ENCODE assay signal across 9 cellular contexts in the genomic region with DNA sequence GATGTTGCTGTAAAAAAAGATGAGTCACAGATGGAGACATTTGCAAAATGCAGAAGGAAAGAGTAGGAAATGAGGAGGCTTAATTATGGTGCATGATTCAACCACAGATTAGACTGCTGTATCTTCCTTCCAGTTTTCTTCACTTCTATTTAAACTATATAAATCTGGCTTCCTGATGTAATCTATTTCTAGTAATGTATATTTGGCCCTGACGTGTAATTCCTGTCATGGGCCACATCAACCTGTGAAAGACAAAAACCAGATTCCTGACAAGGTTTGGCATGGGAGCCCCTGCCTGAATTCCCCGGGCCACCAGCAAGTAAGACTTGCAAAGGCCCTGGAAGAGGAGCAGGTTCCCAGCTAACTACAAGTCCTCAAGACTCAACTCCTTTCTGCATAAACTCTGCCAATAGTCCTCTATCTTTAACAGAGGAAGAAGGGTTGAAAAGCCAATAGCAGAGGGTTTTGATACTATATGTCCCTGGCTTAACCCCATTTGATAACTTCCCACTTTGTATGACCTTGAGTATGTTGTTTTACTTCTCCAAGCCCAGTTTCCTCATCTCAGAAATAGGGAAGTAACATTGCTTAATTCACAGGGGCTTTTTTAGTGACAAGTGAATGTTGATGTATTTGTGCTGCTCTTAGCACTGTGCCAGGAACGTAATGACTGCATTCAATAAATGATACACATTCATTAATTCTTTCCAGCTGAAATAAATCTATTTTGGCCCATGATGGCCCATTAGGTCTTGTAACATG.
DNase-seq lines count a peak whose midpoint lies in the region; ATAC-seq and TF ChIP-seq lines count a peak whose summit lies in the region.
"Had no signal": no experiment of that assay in that cellular context is flagged by ENCODE, and none has a peak within 500 bp of the region (broad histone marks: within the 10 kb centered on the region; RNA-seq: fewer than 3 reads in every experiment).

No MANE protein-coding gene starts in this region.

- H3K56ac ChIP-seq in H9 (ENCODE audit: insufficient read length, low read depth, low read length) = no peak overlapping the region

- no peak overlapping the region for H3K27ac ChIP-seq in H9 (ENCODE audit: insufficient read length, low read depth, low read length)

- no peaks in the 10 kb centered on the region for H3K4me1 ChIP-seq in H9 (ENCODE audit: insufficient read depth, low read length)

- H2BK12ac ChIP-seq in H9 (ENCODE audit: insufficient read length, low read depth, low read length) = no peak overlapping the region

- H3K23me2 ChIP-seq in H9 (ENCODE audit: insufficient read length, low read depth, low read length, poor library complexity, severe bottlenecking) = no peaks in the 10 kb centered on the region

- H3K79me2 ChIP-seq in H9 (ENCODE audit: insufficient read depth, low read length) = no peaks in the 10 kb centered on the region

- no peak overlapping the region for H3K4me2 ChIP-seq in H9 (ENCODE audit: insufficient read depth, insufficient read length, low read length)

- no peak overlapping the region for H2AFZ ChIP-seq in H9 (ENCODE audit: low read length)

- H3K36me3 Mint-ChIP-seq in T-helper 17 cell (ENCODE audit: low read depth) (no peaks in the 10 kb centered on the region), H9 (ENCODE audit: insufficient read depth in 1 of 3, low read depth in 3 of 3) (no peaks in the 10 kb centered on the region; a peak in 1 of 7 replicates)
- H3K36me3 Mint-ChIP-seq in stimulated activated naive B cell treated with anti-CD40 and anti-IgM and Interleukin-4, amounts not matched to agents 10 μg/mL and 1 μg/mL and 100 μg/mL, for 72 hours = no peaks in the 10 kb centered on the region

- H3K18ac ChIP-seq in H9 (ENCODE audit: insufficient read length, low read depth, low read length) = no peak overlapping the region

- H3K9me3 Mint-ChIP-seq in stimulated activated naive B cell treated with anti-CD40 and anti-IgM and Interleukin-4, amounts not matched to agents 10 μg/mL and 1 μg/mL and 100 μg/mL, for 72 hours = peaks cover 0 to 4% of the 10 kb centered on the region in 2 donors
- H3K9me3 Mint-ChIP-seq in H9 = no peaks in the 10 kb centered on the region; a peak in 1 of 5 replicates
- H3K9me3 Mint-ChIP-seq: nephron had no signal

- H3K4ac ChIP-seq in H9 (ENCODE audit: low read depth, low read length) = no peak overlapping the region

- no peak overlapping the region for H3K14ac ChIP-seq in H9 (ENCODE audit: insufficient read depth, low read length)

- H2BK20ac ChIP-seq in H9 (ENCODE audit: low read depth, low read length, poor library complexity, severe bottlenecking) = no peak overlapping the region

- H2BK5ac ChIP-seq in H9 (ENCODE audit: insufficient read length, low read length) = no peak overlapping the region

- H4K5ac ChIP-seq in H9 (ENCODE audit: insufficient read length, low read depth, low read length) = no peak overlapping the region

- H2BK120ac ChIP-seq in H9 (ENCODE audit: low read depth, low read length, poor library complexity, severe bottlenecking) = no peak overlapping the region

- no peak overlapping the region for H4K8ac ChIP-seq in H9 (replicated peaks; ENCODE audit: insufficient read length, low read depth, low read length)

- no peak overlapping the region for H3K4me3 Mint-ChIP-seq in T-helper 17 cell
- no peak overlapping the region for H3K4me3 Mint-ChIP-seq in stimulated activated naive B cell treated with anti-CD40 and anti-IgM and Interleukin-4, amounts not matched to agents 10 μg/mL and 1 μg/mL and 100 μg/mL, for 72 hours
- no peak overlapping the region for H3K4me3 Mint-ChIP-seq in H9
- H3K4me3 Mint-ChIP-seq: nephron had no signal

- H2BK15ac ChIP-seq in H9 (ENCODE audit: low read depth, low read length) = no peak overlapping the region

- in situ Hi-C loops in KBM-7 (cut with MboI; ENCODE audit: low pct_unique_long_range_greater_than_20kb, low sequenced_read_pairs) = no loop called here

- H4K91ac ChIP-seq in H9 (ENCODE audit: insufficient read length, low read depth, low read length) = no peak overlapping the region

- no peak overlapping the region for H3K9ac ChIP-seq in H9 (ENCODE audit: extremely low read depth, insufficient read length, low read length)

- H3K4me1 Mint-ChIP-seq in T-helper 17 cell = no peaks in the 10 kb centered on the region
- H3K4me1 Mint-ChIP-seq in stimulated activated naive B cell treated with anti-CD40 and anti-IgM and Interleukin-4, amounts not matched to agents 10 μg/mL and 1 μg/mL and 100 μg/mL, for 72 hours = peaks cover 3 to 14% of the 10 kb centered on the region in 2 donors
- peaks cover 3 to 8% of the 10 kb centered on the region in 2 experiments; a peak in 3 of 4 replicates for H3K4me1 Mint-ChIP-seq in H9

- H3K27ac Mint-ChIP-seq in T-helper 17 cell (no peak overlapping the region), H9 (no peak overlapping the region)
- H3K27ac Mint-ChIP-seq in stimulated activated naive B cell treated with anti-CD40 and anti-IgM and Interleukin-4, amounts not matched to agents 10 μg/mL and 1 μg/mL and 100 μg/mL, for 72 hours = no peak overlapping the region
- H3K27ac Mint-ChIP-seq: nephron had no signal

- ATAC-seq in T-helper 17 cell = peak; percentile 37
- peak; percentile 72 to 80 for ATAC-seq in stimulated activated naive B cell treated with anti-CD40 and anti-IgM and Interleukin-4, amounts not matched to agents 10 μg/mL and 1 μg/mL and 100 μg/mL, for 72 hours (replicated peaks)
- no peak for ATAC-seq in GM18502 (IDR thresholded peaks at IDR 0.05; ENCODE audit: poor library complexity, unreplicated experiment)

- no peak overlapping the region for H3K23ac ChIP-seq in H9 (ENCODE audit: insufficient read length, low read depth, low read length)

- intact Hi-C loops in posterior vena cava (cut with DNase I) = no loop called here

- no peak overlapping the region for H2AK5ac ChIP-seq in H9 (ENCODE audit: insufficient read length, low read length)

- H3K27me3 Mint-ChIP-seq in T-helper 17 cell (no peaks in the 10 kb centered on the region), H9 (ENCODE audit: low read depth) (no peaks in the 10 kb centered on the region; the same call in 1 of the 2 replicates)
- H3K27me3 Mint-ChIP-seq in stimulated activated naive B cell treated with anti-CD40 and anti-IgM and Interleukin-4, amounts not matched to agents 10 μg/mL and 1 μg/mL and 100 μg/mL, for 72 hours = no peaks in the 10 kb centered on the region

- no peak for TF ChIP-seq CTCF in H9 (conservative IDR thresholded peaks at IDR 0.05)

- H3K79me1 ChIP-seq in H9 (ENCODE audit: insufficient read depth, low read depth, low read length, poor library complexity, severe bottlenecking) = no peaks in the 10 kb centered on the region

- H3K9me3 ChIP-seq in T-helper 17 cell (ENCODE audit: control insufficient read depth, low read length, poor library complexity, severe bottlenecking) = no peaks in the 10 kb centered on the region
- no peaks in the 10 kb centered on the region for H3K9me3 ChIP-seq in H9 (ENCODE audit: control insufficient read depth, low read depth, low read length)

- H3K27me3 ChIP-seq in H9 (ENCODE audit: insufficient read depth, low read length) = no peaks in the 10 kb centered on the region

- H4K20me1 ChIP-seq in H9 (ENCODE audit: control insufficient read depth, insufficient read depth, insufficient read length) = no peaks in the 10 kb centered on the region

- WGBS in H9 (ENCODE audit: extremely low coverage, insufficient read length, low lambda C conversion rate) = no CpG with 5 or more reads among the region's 3 CpGs

- H3T11ph ChIP-seq in H9 (ENCODE audit: low read length) = no peak overlapping the region

- DNase-seq in KBM-7 (peak; percentile 89), T-helper 17 cell (no peak), globus pallidus (ENCODE audit: low spot score) (peak; percentile 57), H9 (no peak), posterior vena cava (ENCODE audit: low spot score) (no peak)
- DNase-seq in stimulated activated naive B cell treated with anti-CD40 and anti-IgM and Interleukin-4, amounts not matched to agents 10 μg/mL and 1 μg/mL and 100 μg/mL, for 72 hours = no peak
- DNase-seq: stimulated activated CD4-positive, alpha-beta T cell treated with anti-CD3 and anti-CD28 coated beads, Interleukin-2, amount 100 ng/mL, for 48 hours had no signal

Comparison
In these comparisons a context has a peak if more than half of its experiments do, and no peak if none do; other contexts are left out.
1. DNase-seq: peak in KBM-7 (single experiment) and globus pallidus (single experiment); none in T-helper 17 cell (0 of 3), stimulated activated naive B cell treated with anti-CD40 and anti-IgM and Interleukin-4, amounts not matched to agents 10 μg/mL and 1 μg/mL and 100 μg/mL, for 72 hours (single experiment), H9 (single experiment) and posterior vena cava (single experiment).